ENCODE assay signal across 11 cellular contexts in the genomic region with DNA sequence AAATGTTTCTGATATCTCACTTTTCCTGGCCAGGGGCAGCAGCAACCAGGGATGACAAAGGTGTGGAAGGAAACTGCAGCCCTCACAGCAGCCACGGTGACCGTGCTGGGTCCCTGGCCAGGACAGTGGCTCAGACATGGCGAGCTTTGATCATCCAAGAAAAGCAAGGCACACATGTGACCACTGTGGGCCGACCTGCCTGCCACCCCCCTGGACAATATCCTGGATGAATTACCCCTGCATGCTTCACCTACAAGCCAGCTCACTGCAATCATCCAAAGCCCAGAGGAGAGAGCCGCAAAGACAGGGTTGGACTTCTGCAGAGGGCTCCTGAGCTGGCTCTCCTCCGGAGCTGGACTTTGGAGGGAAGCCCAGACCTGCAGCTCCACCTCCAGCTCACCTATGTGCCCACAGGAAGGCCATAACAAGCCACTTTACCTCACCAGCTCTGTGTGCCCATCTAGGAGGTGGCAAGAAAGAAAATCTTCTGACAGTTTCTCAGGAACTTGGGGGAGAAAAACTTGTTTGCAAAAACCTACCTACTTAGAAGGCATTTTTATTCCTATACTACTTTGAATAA. TPM values are rescaled to one million over a fixed set of nuclear protein-coding genes. Genes with fewer than 3 reads are reported as not detected.
DNase-seq lines count a peak whose midpoint lies in the region; ATAC-seq and TF ChIP-seq lines count a peak whose summit lies in the region.
"Had no signal": no experiment of that assay in that cellular context is flagged by ENCODE, and none has a peak within 500 bp of the region (broad histone marks: within the 10 kb centered on the region; RNA-seq: fewer than 3 reads in every experiment).

No MANE protein-coding gene starts in this region.

- no peaks in the 10 kb centered on the region for H3K9me3 ChIP-seq in right atrium auricular region

- intact Hi-C loops in left cardiac atrium (cut with DNase I) = no loop called here

- ATAC-seq in left cardiac atrium (no peak), GM18867 (IDR thresholded peaks at IDR 0.05; ENCODE audit: unreplicated experiment) (no peak), HG03378 (IDR thresholded peaks at IDR 0.05; ENCODE audit: unreplicated experiment) (no peak), HG03469 (IDR thresholded peaks at IDR 0.05; ENCODE audit: unreplicated experiment) (no peak)

- DNase-seq in right atrium auricular region (ENCODE audit: low spot score) (no peak), left cardiac atrium (no peak), endothelial cell (ENCODE audit: low spot score) (no peak), neural crest cell (ENCODE audit: low read depth, low spot score) (no peak)
- no peak for DNase-seq in stimulated activated CD4-positive, alpha-beta T cell treated with anti-CD3 and anti-CD28 coated beads, Interleukin-4, amount 100 ng/mL, for 24 hours
- DNase-seq: activated effector memory CD4-positive, alpha-beta T cell treated with Interleukin-2 at 50 U/mL for 16 hours; NCI-H2029 treated with DMSO at 0.1 percent for 48 hours had no signal

- H3K36me3 ChIP-seq in right atrium auricular region = no peaks in the 10 kb centered on the region
- H3K36me3 ChIP-seq: WERI-Rb-1 had no signal

- H3K4me1 ChIP-seq in right atrium auricular region = peaks cover 0 to 30% of the 10 kb centered on the region in 2 donors

- H3K27me3 ChIP-seq in right atrium auricular region = no peaks in the 10 kb centered on the region

- TF ChIP-seq CTCF in right atrium auricular region (IDR thresholded peaks at IDR 0.05) = no peak
- no peak for TF ChIP-seq CTCF in endothelial cell (IDR thresholded peaks at IDR 0.05; ENCODE audit: unreplicated experiment)
- TF ChIP-seq CTCF in neural crest cell (conservative IDR thresholded peaks at IDR 0.05) = no peak

- peak overlapping the region; percentile 74 for H3K27ac Mint-ChIP-seq in endothelial cell (ENCODE audit: unreplicated experiment)
- no peak overlapping the region for H3K27ac Mint-ChIP-seq in neural crest cell (ENCODE audit: unreplicated experiment)

- H3K9me3 Mint-ChIP-seq in endothelial cell (ENCODE audit: unreplicated experiment) (no peaks in the 10 kb centered on the region), neural crest cell (no peaks in the 10 kb centered on the region)

- H3K36me3 Mint-ChIP-seq in endothelial cell (ENCODE audit: low read depth, unreplicated experiment) (peaks cover 12% of the 10 kb centered on the region), neural crest cell (ENCODE audit: low read depth) (no peaks in the 10 kb centered on the region)

- peaks cover 12% of the 10 kb centered on the region for H3K27me3 Mint-ChIP-seq in endothelial cell (ENCODE audit: unreplicated experiment)
- H3K27me3 Mint-ChIP-seq in neural crest cell (ENCODE audit: low read depth) = peaks cover 81% of the 10 kb centered on the region

- H3K4me1 Mint-ChIP-seq in endothelial cell (ENCODE audit: unreplicated experiment) (peaks cover 60% of the 10 kb centered on the region), neural crest cell (peaks cover 9% of the 10 kb centered on the region)

- H3K4me3 Mint-ChIP-seq in endothelial cell (ENCODE audit: unreplicated experiment) = peak overlapping the region; percentile 93
- H3K4me3 Mint-ChIP-seq in neural crest cell = peak overlapping the region; percentile 85

- H3K27ac ChIP-seq in right atrium auricular region = no peak overlapping the region
- H3K27ac ChIP-seq: WERI-Rb-1 had no signal

- peak overlapping the region; percentile 52 to 63 for H3K4me3 ChIP-seq in right atrium auricular region

RNA-seq across cellular contexts. Expression of a gene that starts 2.7 kb away (rescaled TPM):
- total RNA-seq in right atrium auricular region (10 to 100 TPM in 1 of 2 donors, 1 to 10 TPM in 1; 7.0 to 14.2 TPM), left cardiac atrium (10 to 100 TPM in 1 of 2 donors, 1 to 10 TPM in 1; 9.2 to 17.8 TPM), endothelial cell (ENCODE audit: unreplicated experiment) (148 TPM), neural crest cell (1.3 and 1.5 TPM in 2 replicates)
